Comparison of ENCODE assay signal across 1 cellular context in genomic region chr2:95076705-95077520, GRCh38.
TF ChIP-seq lines count a peak whose summit lies in the region.

No MANE protein-coding gene starts in this region.

TF ChIP-seq in HEK293, 187 proteins besides CTCF, POLR2A, EP300 and RAD21 (continued from another document):
- 0 out of 2 replicates have a peak, but pooled peaks have one; percentile 44 for TF ChIP-seq ZNF501 (tag by site-specific recombination; IDR thresholded peaks at IDR 0.05)
- TF ChIP-seq GLIS2 (tag by site-specific recombination; IDR thresholded peaks at IDR 0.05) = peak; percentile 68
- TF ChIP-seq KLF17 (tag by site-specific recombination; IDR thresholded peaks at IDR 0.05) = 0 out of 2 replicates have a peak, but pooled peaks have one; percentile 39
- 0 out of 2 replicates have a peak, but pooled peaks have one; percentile 26 for TF ChIP-seq ZNF629 (tag by site-specific recombination; IDR thresholded peaks at IDR 0.05)
- TF ChIP-seq RBAK (tag by site-specific recombination; IDR thresholded peaks at IDR 0.05) = no peak
- no peak for TF ChIP-seq ZNF747 (tag by site-specific recombination; IDR thresholded peaks at IDR 0.05)
- TF ChIP-seq ZNF624 (tag by site-specific recombination; IDR thresholded peaks at IDR 0.05) = no peak
- TF ChIP-seq ZNF843 (tag by site-specific recombination; IDR thresholded peaks at IDR 0.05) = no peak
- no peak for TF ChIP-seq BCL11A (tag by site-specific recombination; IDR thresholded peaks at IDR 0.05; ENCODE audit: low read depth)
- peak; percentile 50; the same call in 1 of the 2 replicates for TF ChIP-seq SP7 (tag by site-specific recombination; IDR thresholded peaks at IDR 0.05)
- peak; percentile 87 for TF ChIP-seq ZNF335 (tag by site-specific recombination; conservative IDR thresholded peaks at IDR 0.05)
- no peak for TF ChIP-seq ZNF621 (tag by site-specific recombination; IDR thresholded peaks at IDR 0.05)
- TF ChIP-seq ZNF423 (tag by site-specific recombination; IDR thresholded peaks at IDR 0.05) = peak; percentile 82
- 0 out of 2 replicates have a peak, but pooled peaks have one; percentile 35 for TF ChIP-seq SP3 (tag by site-specific recombination; IDR thresholded peaks at IDR 0.05)
- peak; percentile 57; the same call in 1 of the 2 replicates for TF ChIP-seq ZNF2 (tag by site-specific recombination; IDR thresholded peaks at IDR 0.05)
- TF ChIP-seq ZNF174 (tag by site-specific recombination; IDR thresholded peaks at IDR 0.05) = no peak
- TF ChIP-seq ZNF561 (tag by site-specific recombination; IDR thresholded peaks at IDR 0.05; ENCODE audit: borderline replicate concordance) = 0 out of 2 replicates have a peak, but pooled peaks have one; percentile 54
- peak; percentile 82 for TF ChIP-seq ZIC2 (tag by site-specific recombination; IDR thresholded peaks at IDR 0.05)
- 0 out of 2 replicates have a peak, but pooled peaks have one; percentile 25 for TF ChIP-seq ZSCAN30 (tag by site-specific recombination; IDR thresholded peaks at IDR 0.05)
- TF ChIP-seq FEZF1 (tag by site-specific recombination; IDR thresholded peaks at IDR 0.05) = no peak
- TF ChIP-seq GLI2 (tag by site-specific recombination; IDR thresholded peaks at IDR 0.05; ENCODE audit: borderline replicate concordance, low read depth) = no peak
- no peak for TF ChIP-seq ZNF776 (tag by site-specific recombination; IDR thresholded peaks at IDR 0.05; ENCODE audit: borderline replicate concordance)
- peak; percentile 79 for TF ChIP-seq ZFHX2 (tag by site-specific recombination; conservative IDR thresholded peaks at IDR 0.05)
- TF ChIP-seq ZNF664 (tag by site-specific recombination; IDR thresholded peaks at IDR 0.05) = no peak
- TF ChIP-seq ZNF600 (tag by site-specific recombination; IDR thresholded peaks at IDR 0.05) = peak; percentile 90
- peak; percentile 45; the same call in 1 of the 2 replicates for TF ChIP-seq GLIS1 (tag by site-specific recombination; IDR thresholded peaks at IDR 0.05)
